ENCODE assay signal across 13 cellular contexts in genomic region chr21:44933199-44933937, GRCh38. TPM values are rescaled to one million over a fixed set of nuclear protein-coding genes. Genes with fewer than 3 reads are reported as not detected.
DNase-seq lines count a peak whose midpoint lies in the region; ATAC-seq, FAIRE-seq and TF ChIP-seq lines count a peak whose summit lies in the region.
"Had no signal": no experiment of that assay in that cellular context is flagged by ENCODE, and none has a peak within 500 bp of the region (broad histone marks: within the 10 kb centered on the region; RNA-seq: fewer than 3 reads in every experiment).

No MANE protein-coding gene starts in this region.

- H3K23ac ChIP-seq in H1 (ENCODE audit: insufficient read length) = no peak overlapping the region

- no peak overlapping the region for H4K8ac ChIP-seq in H1 (ENCODE audit: extremely low read depth, insufficient read depth, low read length)

- CTCF ChIA-PET in activated naive CD4-positive, alpha-beta T cell treated with anti-CD3 and anti-CD28 coated beads for 36 hours (lab: Charles Lee) = interaction anchor here (1.4 to 4.3 kb wide), 8 partner anchors 10 to 134 kb away, joined by 5 to 43 read pairs (median 12); partner anchors contain the start of gene ITGB2
- CTCF ChIA-PET in H1 (lab: Charles Lee; ENCODE audit: partially characterized antibody) = interaction anchor here (1.0 to 3.4 kb wide), 6 partner anchors 14 to 195 kb away, joined by 3 to 11 read pairs (median 6); no protein-coding TSS in a partner anchor

- ATAC-seq in stimulated activated naive B cell treated with anti-CD40 and anti-IgM and Interleukin-4, amounts not matched to agents 10 μg/mL and 1 μg/mL and 100 μg/mL, for 72 hours (replicated peaks) = no peak
- no peak for ATAC-seq in left lung

- FAIRE-seq in H1 (lab: Jason Lieb, UNC) = no peak
- FAIRE-seq: bronchial epithelial cell, endothelial cell of umbilical vein had no signal

- no peak overlapping the region for H2BK5ac ChIP-seq in H1 (ENCODE audit: low read depth, low read length)

- no peak for TF ChIP-seq POLR2A in H1 (IDR thresholded peaks at IDR 0.05; ENCODE audit: control extremely low read depth in 1 of 2, low read depth in 2 of 2, low read length in 2 of 2)
- TF ChIP-seq POLR2A in tibial nerve (IDR thresholded peaks at IDR 0.05) = no peak

- no peak overlapping the region for H2AFZ ChIP-seq in Karpas-422 (ENCODE audit: low read length)
- no peak overlapping the region for H2AFZ ChIP-seq in H1 (ENCODE audit: low read length)

- no peak overlapping the region for H2BK20ac ChIP-seq in H1 (ENCODE audit: low read length)

- TF ChIP-seq EP300 in H1 (IDR thresholded peaks at IDR 0.05; ENCODE audit: borderline replicate concordance in 1 of 2, low read depth in 2 of 2, low read length in 2 of 2) (no peak), tibial nerve (IDR thresholded peaks at IDR 0.05) (no peak)

- peaks cover 29% of the 10 kb centered on the region for H3K4me1 Mint-ChIP-seq in activated naive CD4-positive, alpha-beta T cell treated with anti-CD3 and anti-CD28 coated beads for 36 hours (ENCODE audit: low read depth)
- peaks cover 30 to 57% of the 10 kb centered on the region in 2 donors for H3K4me1 Mint-ChIP-seq in stimulated activated naive B cell treated with anti-CD40 and anti-IgM and Interleukin-4, amounts not matched to agents 10 μg/mL and 1 μg/mL and 100 μg/mL, for 72 hours

- peak overlapping the region; percentile 9 for H3K4me3 Mint-ChIP-seq in activated naive CD4-positive, alpha-beta T cell treated with anti-CD3 and anti-CD28 coated beads for 36 hours
- peak overlapping the region; percentile 77 to 85 for H3K4me3 Mint-ChIP-seq in stimulated activated naive B cell treated with anti-CD40 and anti-IgM and Interleukin-4, amounts not matched to agents 10 μg/mL and 1 μg/mL and 100 μg/mL, for 72 hours

- 88% methylated on average over 21 of the region's 25 CpGs; no CpG with 5 or more reads in 1 of the 2 experiments for WGBS in H1 (ENCODE audit: extremely low coverage in 1 of 2, insufficient coverage in 1 of 2, insufficient read length in 1 of 2, insufficient replicate concordance in 2 of 2, low coverage in 1 of 2, low lambda C conversion rate in 2 of 2, missing lambda C conversion rate in 1 of 2), 2 experiments
- 70 to 78% methylated on average over 18 to 25 of the region's 25 CpGs for WGBS in tibial nerve, 2 donors

- H3K79me2 ChIP-seq in Karpas-422 (ENCODE audit: low read length) = peaks cover under 1% of the 10 kb centered on the region; the same call in 1 of the 2 replicates
- no peaks in the 10 kb centered on the region for H3K79me2 ChIP-seq in H1 (ENCODE audit: control insufficient read depth in 1 of 2, insufficient read depth in 2 of 2, low read length in 2 of 2)

- H3K27me3 Mint-ChIP-seq in activated naive CD4-positive, alpha-beta T cell treated with anti-CD3 and anti-CD28 coated beads for 36 hours (ENCODE audit: low read depth) = no peaks in the 10 kb centered on the region
- no peaks in the 10 kb centered on the region for H3K27me3 Mint-ChIP-seq in stimulated activated naive B cell treated with anti-CD40 and anti-IgM and Interleukin-4, amounts not matched to agents 10 μg/mL and 1 μg/mL and 100 μg/mL, for 72 hours

- no peak overlapping the region for H4K91ac ChIP-seq in H1 (replicated peaks; ENCODE audit: insufficient read length, low read length)

- H3K9ac ChIP-seq in Karpas-422 (ENCODE audit: low read length) = peak overlapping the region; percentile 93
- no peak overlapping the region for H3K9ac ChIP-seq in H1 (replicated peaks in 1 of 4; ENCODE audit: extremely low read depth in 1 of 4, low read depth in 3 of 4, low read length in 3 of 4)

- no peak overlapping the region for H4K5ac ChIP-seq in H1 (ENCODE audit: insufficient read length, low read depth, low read length)

- TF ChIP-seq CTCF in H1 (IDR thresholded peaks at IDR 0.05; ENCODE audit: control extremely low read depth in 1 of 3, insufficient read depth in 1 of 3, low read depth in 1 of 3, low read length in 3 of 3) = no peak
- no peak for TF ChIP-seq CTCF in tibial nerve (IDR thresholded peaks at IDR 0.05)
- no peak for TF ChIP-seq CTCF in left lung (IDR thresholded peaks at IDR 0.05)

- H3K27ac Mint-ChIP-seq in activated naive CD4-positive, alpha-beta T cell treated with anti-CD3 and anti-CD28 coated beads for 36 hours = no peak overlapping the region
- peak overlapping the region; percentile 59 for H3K27ac Mint-ChIP-seq in stimulated activated naive B cell treated with anti-CD40 and anti-IgM and Interleukin-4, amounts not matched to agents 10 μg/mL and 1 μg/mL and 100 μg/mL, for 72 hours

- H3K18ac ChIP-seq in H1 (ENCODE audit: extremely low read depth, low read length) = no peak overlapping the region

- no peak overlapping the region for H2BK12ac ChIP-seq in H1 (ENCODE audit: low read depth, low read length)

- POLR2A ChIA-PET in H1 (lab: Charles Lee; ENCODE audit: partially characterized antibody) = no interaction called here

- no peak overlapping the region for H3K4ac ChIP-seq in H1 (replicated peaks; ENCODE audit: insufficient read length, low read depth, low read length)

- H3K4me2 ChIP-seq in Karpas-422 (ENCODE audit: low read depth, low read length, poor library complexity, severe bottlenecking) (peak overlapping the region; percentile 86), H1 (ENCODE audit: insufficient read depth in 1 of 2, low read depth in 2 of 2, low read length in 2 of 2) (peak overlapping the region; percentile 77 to 86; a peak in 2 of 4 replicates)

- peaks cover 7% of the 10 kb centered on the region; the same call in 1 of the 2 replicates for H3K23me2 ChIP-seq in H1 (ENCODE audit: low read depth, low read length)

- no peak overlapping the region for H2AK5ac ChIP-seq in H1 (ENCODE audit: low read depth, low read length)

- H3K36me3 ChIP-seq in Karpas-422 (ENCODE audit: insufficient read depth, low read length) (no peaks in the 10 kb centered on the region), H1 (ENCODE audit: control insufficient read depth in 2 of 4, insufficient read depth in 4 of 4, low read length in 3 of 4) (peaks cover 0 to 4% (median 0%) of the 10 kb centered on the region in 4 experiments; a peak in 1 of 8 replicates), tibial nerve (peaks cover 0 to 25% (median 0%) of the 10 kb centered on the region in 3 donors), left lung (no peaks in the 10 kb centered on the region)

- H3K14ac ChIP-seq in H1 (ENCODE audit: insufficient read length) = no peak overlapping the region

- DNase-seq in activated naive CD4-positive, alpha-beta T cell treated with anti-CD3 and anti-CD28 coated beads for 36 hours = no peak
- DNase-seq in activated naive CD4-positive, alpha-beta T cell treated with Interleukin-2 at 50 U/mL for 16 hours = no peak
- DNase-seq in Karpas-422 (no peak), H1 (ENCODE audit: low read depth in 1 of 2, low spot score in 2 of 2) (no peak), tibial nerve (ENCODE audit: low spot score in 2 of 2) (no peak), NOMO-1 treated with dmso at 0.1 percent for 144 hours (lab: John Stamatoyannopoulos, UW; ENCODE audit: unreplicated experiment) (no peak), left lung (no peak)
- no peak for DNase-seq in stimulated activated naive B cell treated with anti-CD40 and anti-IgM and Interleukin-4, amounts not matched to agents 10 μg/mL and 1 μg/mL and 100 μg/mL, for 72 hours
- DNase-seq: glutamatergic neuron, NCI-H1694 had no signal

- intact Hi-C loops in activated naive CD4-positive, alpha-beta T cell treated with anti-CD3 and anti-CD28 coated beads for 36 hours (cut with micrococcal nuclease) = loop anchor here (5.0 kb wide), 1 partner anchor 421 kb away; no protein-coding TSS in a partner anchor
- intact Hi-C loops in left lung (cut with DNase I) = no loop called here

- H3K9me3 ChIP-seq in Karpas-422 (ENCODE audit: low read length) = no peaks in the 10 kb centered on the region
- no peaks in the 10 kb centered on the region for H3K9me3 ChIP-seq in H1 (ENCODE audit: insufficient read depth in 2 of 2, low read depth in 1 of 2, low read length in 1 of 2)
- peaks cover 0 to 6% (median 0%) of the 10 kb centered on the region in 4 donors for H3K9me3 ChIP-seq in tibial nerve
- no peaks in the 10 kb centered on the region for H3K9me3 ChIP-seq in left lung

- no peak overlapping the region for H2BK120ac ChIP-seq in H1 (replicated peaks; ENCODE audit: low read depth, low read length)

- no peaks in the 10 kb centered on the region for H4K20me1 ChIP-seq in Karpas-422 (ENCODE audit: insufficient read depth, low read depth, low read length)
- H4K20me1 ChIP-seq in H1 (replicated peaks in 1 of 2; ENCODE audit: control insufficient read depth in 1 of 2, insufficient read depth in 2 of 2, low read length in 2 of 2) = peaks cover 0 to 3% of the 10 kb centered on the region in 2 experiments

- no peaks in the 10 kb centered on the region for H3K36me3 Mint-ChIP-seq in activated naive CD4-positive, alpha-beta T cell treated with anti-CD3 and anti-CD28 coated beads for 36 hours (ENCODE audit: low read depth)
- peaks cover 0 to 9% of the 10 kb centered on the region in 2 donors for H3K36me3 Mint-ChIP-seq in stimulated activated naive B cell treated with anti-CD40 and anti-IgM and Interleukin-4, amounts not matched to agents 10 μg/mL and 1 μg/mL and 100 μg/mL, for 72 hours

- H3K27me3 ChIP-seq in Karpas-422 (ENCODE audit: low read length) = no peaks in the 10 kb centered on the region
- H3K27me3 ChIP-seq in H1 (replicated peaks in 1 of 4; ENCODE audit: control insufficient read depth in 3 of 4, extremely low read depth in 1 of 4, insufficient read depth in 3 of 4, low read length in 3 of 4) = peaks cover 25 to 65% (median 56%) of the 10 kb centered on the region in 4 experiments
- peaks cover 0 to 48% of the 10 kb centered on the region in 2 donors for H3K27me3 ChIP-seq in tibial nerve
- peaks cover 12 to 65% of the 10 kb centered on the region in 2 donors for H3K27me3 ChIP-seq in left lung

- no peaks in the 10 kb centered on the region for H3K79me1 ChIP-seq in H1 (ENCODE audit: low read depth, low read length)

- H3K56ac ChIP-seq in H1 (replicated peaks; ENCODE audit: insufficient read length, low read depth, low read length) = no peak overlapping the region

- H3K4me3 ChIP-seq in Karpas-422 (ENCODE audit: low read length) = peak overlapping the region; percentile 75
- peak overlapping the region in 1 of 4 experiments; percentile 58; a peak in 2 of 8 replicates for H3K4me3 ChIP-seq in H1 (ENCODE audit: extremely low read depth in 1 of 4, insufficient read depth in 2 of 4, low read depth in 3 of 4, low read length in 4 of 4)
- H3K4me3 ChIP-seq in tibial nerve = no peak overlapping the region
- peak overlapping the region in 1 of 2 donors; percentile 53 for H3K4me3 ChIP-seq in left lung

- H3K9me3 Mint-ChIP-seq in activated naive CD4-positive, alpha-beta T cell treated with anti-CD3 and anti-CD28 coated beads for 36 hours = no peaks in the 10 kb centered on the region
- peaks cover 0 to 2% of the 10 kb centered on the region in 2 donors for H3K9me3 Mint-ChIP-seq in stimulated activated naive B cell treated with anti-CD40 and anti-IgM and Interleukin-4, amounts not matched to agents 10 μg/mL and 1 μg/mL and 100 μg/mL, for 72 hours

- no peak for TF ChIP-seq RAD21 in H1 (IDR thresholded peaks at IDR 0.05 in 1 of 2, conservative IDR thresholded peaks at IDR 0.05 in 1 of 2; ENCODE audit: low read depth in 2 of 2, low read length in 2 of 2)

- H3K27ac ChIP-seq in Karpas-422 (ENCODE audit: low read length) = peak overlapping the region; percentile 100
- no peak overlapping the region for H3K27ac ChIP-seq in H1 (ENCODE audit: low read depth, low read length)
- H3K27ac ChIP-seq in tibial nerve = no peak overlapping the region
- no peak overlapping the region for H3K27ac ChIP-seq in left lung

- no peaks in the 10 kb centered on the region for H3K9me2 ChIP-seq in Karpas-422 (replicated peaks; ENCODE audit: insufficient read depth, low read length)

- H2BK15ac ChIP-seq in H1 (ENCODE audit: low read length) = no peak overlapping the region

- H3K4me1 ChIP-seq in Karpas-422 (ENCODE audit: low read length) (peaks cover 70% of the 10 kb centered on the region), H1 (replicated peaks in 1 of 4; ENCODE audit: control insufficient read depth in 3 of 4, insufficient read depth in 4 of 4, low read length in 3 of 4) (peaks cover 0 to 19% (median 11%) of the 10 kb centered on the region in 4 experiments; a peak in 5 of 7 replicates), tibial nerve (peaks cover 0 to 40% (median 25%) of the 10 kb centered on the region in 4 donors), left lung (peaks cover 17 to 53% of the 10 kb centered on the region in 2 donors)

RNA-seq across cellular contexts. Expression of gene SLX9, which starts 6.5 kb away (rescaled TPM):
- 10 to 100 TPM; 61.8 to 63.4 TPM for total RNA-seq in activated naive CD4-positive, alpha-beta T cell treated with anti-CD3 and anti-CD28 coated beads for 36 hours
- 12.2 and 48.7 TPM in 2 replicates for total RNA-seq in Karpas-422 (2014; rRNA removed; shearing (Covaris generic); ENCODE audit: low replicate concordance)
- 57.3 and 64.1 TPM in 2 replicates for total RNA-seq in H1 (2021; fragmentation: NEBNext Ultra II Directional; extraction: Animal tissue kit (Norgen Biotek cat#: 25700))
- polyA plus RNA-seq in H1 (2011; rRNA removed) = 17.7 and 34.6 TPM in 2 replicates
- 43.7 TPM for polyA plus RNA-seq in H1 (2011; cell fraction: cytosol; rRNA removed)
- polyA plus RNA-seq in H1 (2011; cell fraction: nucleus; rRNA removed) = 28.5 TPM
- 20.8 to 42.4 TPM (median 39.1 TPM) in 4 replicates for polyA plus RNA-seq in H1 (2012, experiment 1 of 2)
- 28.1 TPM for polyA plus RNA-seq in H1 (2012, experiment 2 of 2)
- 28.3 TPM for polyA plus RNA-seq in H1 (2013, experiment 1 of 2)
- 30.5 TPM for polyA plus RNA-seq in H1 (2013, experiment 2 of 2)
- polyA minus RNA-seq in H1 (2011; rRNA and poly(A)+ RNA removed) = 5.9 and 6.3 TPM in 2 replicates
- 28.0 TPM for polyA minus RNA-seq in H1 (2011; cell fraction: cytosol; rRNA and poly(A)+ RNA removed)
- 8.6 TPM for polyA minus RNA-seq in H1 (2011; cell fraction: nucleus; rRNA and poly(A)+ RNA removed)
- total RNA-seq in tibial nerve = 10 to 100 TPM in 2 of 4 donors, 1 to 10 TPM in 2; 3.7 to 19.8 (median 13.3) TPM
- 10 to 100 TPM; 16.4 to 29.6 TPM for total RNA-seq in left lung

RNA-seq across cellular contexts. Expression of gene ITGB2, which starts 12.7 kb away (rescaled TPM):
- total RNA-seq in activated naive CD4-positive, alpha-beta T cell treated with anti-CD3 and anti-CD28 coated beads for 36 hours = 100 to 1,000 TPM; 182 to 185 TPM
- 252 and 484 TPM in 2 replicates for total RNA-seq in Karpas-422 (2014; rRNA removed; shearing (Covaris generic); ENCODE audit: low replicate concordance)
- 0.24 and 0.36 TPM in 2 replicates for total RNA-seq in H1 (2021; fragmentation: NEBNext Ultra II Directional; extraction: Animal tissue kit (Norgen Biotek cat#: 25700))
- 0.63 and 0.89 TPM in 2 replicates for polyA plus RNA-seq in H1 (2011; rRNA removed)
- 0.76 TPM for polyA plus RNA-seq in H1 (2011; cell fraction: cytosol; rRNA removed)
- 1.6 TPM for polyA plus RNA-seq in H1 (2011; cell fraction: nucleus; rRNA removed)
- 0.40 to 0.58 TPM (median 0.48 TPM) in 4 replicates for polyA plus RNA-seq in H1 (2012, experiment 1 of 2)
- 0.49 TPM for polyA plus RNA-seq in H1 (2012, experiment 2 of 2)
- polyA plus RNA-seq in H1 (2013, experiment 1 of 2) = 0.26 TPM
- 0.52 TPM for polyA plus RNA-seq in H1 (2013, experiment 2 of 2)
- polyA minus RNA-seq in H1 (2011; rRNA and poly(A)+ RNA removed) = 0.25 and 0.27 TPM in 2 replicates
- not detected for polyA minus RNA-seq in H1 (2011; cell fraction: cytosol; rRNA and poly(A)+ RNA removed)
- 0.70 TPM for polyA minus RNA-seq in H1 (2011; cell fraction: nucleus; rRNA and poly(A)+ RNA removed)
- 10 to 100 TPM; 32.7 to 87.3 (median 56.2) TPM for total RNA-seq in tibial nerve
- 100 to 1,000 TPM; 185 to 404 TPM for total RNA-seq in left lung
- total RNA-seq: G401 had no signal

RNA-seq across cellular contexts. Expression of gene PTTG1IP, which starts 59.9 kb away (rescaled TPM):
- total RNA-seq in activated naive CD4-positive, alpha-beta T cell treated with anti-CD3 and anti-CD28 coated beads for 36 hours = 10 to 100 TPM; 37.6 to 38.5 TPM
- total RNA-seq in Karpas-422 (2014; rRNA removed; shearing (Covaris generic); ENCODE audit: low replicate concordance) = 37.8 and 44.7 TPM in 2 replicates
- total RNA-seq in H1 (2021; fragmentation: NEBNext Ultra II Directional; extraction: Animal tissue kit (Norgen Biotek cat#: 25700)) = 124 and 130 TPM in 2 replicates
- 88.9 and 90.8 TPM in 2 replicates for polyA plus RNA-seq in H1 (2011; rRNA removed)
- polyA plus RNA-seq in H1 (2011; cell fraction: cytosol; rRNA removed) = 98.5 TPM
- 76.0 TPM for polyA plus RNA-seq in H1 (2011; cell fraction: nucleus; rRNA removed)
- polyA plus RNA-seq in H1 (2012, experiment 1 of 2) = 76.4 to 95.3 TPM (median 87.0 TPM) in 4 replicates
- 117 TPM for polyA plus RNA-seq in H1 (2012, experiment 2 of 2)
- 140 TPM for polyA plus RNA-seq in H1 (2013, experiment 1 of 2)
- 172 TPM for polyA plus RNA-seq in H1 (2013, experiment 2 of 2)
- polyA minus RNA-seq in H1 (2011; rRNA and poly(A)+ RNA removed) = 63.7 and 69.2 TPM in 2 replicates
- 110 TPM for polyA minus RNA-seq in H1 (2011; cell fraction: cytosol; rRNA and poly(A)+ RNA removed)
- polyA minus RNA-seq in H1 (2011; cell fraction: nucleus; rRNA and poly(A)+ RNA removed) = 39.1 TPM
- 100 to 1,000 TPM; 175 to 328 (median 234) TPM for total RNA-seq in tibial nerve
- total RNA-seq in left lung = 100 to 1,000 TPM; 247 to 263 TPM

Comparison
In these comparisons a context has a peak if more than half of its experiments do, and no peak if none do; other contexts are left out.
1. RNA of gene ITGB2, which starts 12.7 kb away (total RNA-seq): 185 to 404 TPM in left lung, 252 to 484 TPM in Karpas-422, 182 to 185 TPM in activated naive CD4-positive, alpha-beta T cell treated with anti-CD3 and anti-CD28 coated beads for 36 hours and 32.7 to 87.3 TPM in tibial nerve; 0.24 to 0.36 TPM in H1; every median in the first group is over 10 times any median in the second.